ENCODE assay signal across 8 cellular contexts in the genomic region with DNA sequence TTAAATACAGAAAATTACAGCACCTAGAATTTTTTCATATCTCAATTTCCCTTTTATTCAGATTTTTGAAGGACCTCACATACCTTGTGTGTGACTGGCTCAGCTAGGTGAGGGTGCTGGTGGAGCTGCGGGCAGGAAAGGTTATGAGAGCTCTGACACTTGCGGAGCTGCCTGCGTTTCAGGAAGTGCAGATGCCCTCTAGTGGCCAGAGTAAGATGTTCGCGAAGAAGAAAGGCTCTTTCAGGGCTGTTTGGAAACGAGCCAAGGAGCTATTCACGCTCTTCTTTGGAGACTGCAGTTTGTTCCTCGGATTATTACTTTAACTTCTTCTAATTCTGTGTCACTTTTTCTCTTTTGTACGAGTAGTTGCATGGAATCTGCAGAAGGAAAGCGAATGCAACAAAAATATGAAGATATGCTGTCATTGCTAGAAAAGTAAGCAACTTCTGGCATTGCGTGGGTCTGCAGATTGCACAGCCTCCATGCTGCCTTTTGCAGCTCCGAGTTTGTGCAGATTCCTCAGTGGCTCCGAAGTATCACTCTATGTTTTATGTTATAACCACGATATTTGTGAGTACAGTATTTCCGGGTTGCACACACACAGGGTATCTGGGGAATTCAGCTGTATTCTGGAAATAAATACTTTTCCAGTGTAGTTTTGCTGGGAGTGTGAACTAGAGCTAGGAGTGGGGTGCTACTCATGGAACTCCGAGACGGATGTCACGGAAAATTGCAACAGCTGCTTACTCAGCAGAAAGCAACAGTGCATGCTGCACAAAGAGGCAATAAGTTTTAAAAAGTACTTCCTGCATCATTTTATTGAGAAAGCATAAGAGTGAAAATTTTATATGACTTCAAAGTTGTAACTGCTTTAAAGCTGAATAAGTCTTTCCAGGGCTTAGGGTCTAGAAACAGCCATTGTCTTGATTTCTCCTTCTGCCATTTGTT. TPM values are rescaled to one million over a fixed set of nuclear protein-coding genes. Genes with fewer than 3 reads are reported as not detected.
DNase-seq lines count a peak whose midpoint lies in the region; ATAC-seq and TF ChIP-seq lines count a peak whose summit lies in the region.

No MANE protein-coding gene starts in this region.

- H3K27ac ChIP-seq in right lobe of liver, result no peak overlapping the region

- TF ChIP-seq POLR2A in right lobe of liver (IDR thresholded peaks at IDR 0.05), result no peak

- CTCF ChIA-PET in activated CD8-positive, alpha-beta memory T cell treated with anti-CD3 and anti-CD28 coated beads, Interleukin-2, amount 10 ng/mL, durations not matched to agents 7 days and 5 days (lab: Charles Lee), result interaction anchor here (0.9 to 1.5 kb wide), 4 partner anchors 9 to 768 kb away, joined by 3 to 5 read pairs (median 4); no protein-coding TSS in a partner anchor

- no peaks in the 10 kb centered on the region for H3K9me3 Mint-ChIP-seq in activated CD8-positive, alpha-beta memory T cell treated with anti-CD3 and anti-CD28 coated beads, Interleukin-2, amount 10 ng/mL, durations not matched to agents 7 days and 5 days (ENCODE audit: low read depth)

- no peaks in the 10 kb centered on the region for H3K27me3 Mint-ChIP-seq in activated CD8-positive, alpha-beta memory T cell treated with anti-CD3 and anti-CD28 coated beads, Interleukin-2, amount 10 ng/mL, durations not matched to agents 7 days and 5 days
- peaks cover 9% of the 10 kb centered on the region for H3K27me3 Mint-ChIP-seq in T-helper 17 cell

- intact Hi-C loops in right lobe of liver (cut with DNase I), result no loop called here

- H3K4me3 ChIP-seq in right lobe of liver, result no peak overlapping the region

- ATAC-seq in activated CD8-positive, alpha-beta memory T cell treated with anti-CD3 and anti-CD28 coated beads, Interleukin-2, amount 10 ng/mL, durations not matched to agents 7 days and 5 days, result no peak
- ATAC-seq in right lobe of liver, result peak; percentile 82 to 89 (median 88)
- no peak for ATAC-seq in T-helper 17 cell

- DNase-seq in activated CD8-positive, alpha-beta memory T cell treated with anti-CD3 and anti-CD28 coated beads, Interleukin-2, amount 10 ng/mL, durations not matched to agents 7 days and 5 days, result peak; percentile 51
- DNase-seq in activated CD8-positive, alpha-beta memory T cell treated with anti-CD3 and anti-CD28 coated beads for 24 hours, result no peak
- DNase-seq in NCI-H1092 treated with DMSO at 0.1 percent for 48 hours (lab: John Stamatoyannopoulos, UW) (peak; percentile 57), T follicular helper cell (ENCODE audit: low read depth) (peak; percentile 9), dedifferentiated amniotic fluid mesenchymal stem cell (ENCODE audit: extremely low spot score) (peak; percentile 38), right lobe of liver (peak in 2 of 3 donors; percentile 43 to 75), T-helper 17 cell (no peak)
- DNase-seq in stimulated activated CD8-positive, alpha-beta memory T cell treated with anti-CD3 and anti-CD28 coated beads, Interleukin-15, amount 100 ng/mL, for 48 hours (ENCODE audit: low read depth in 2 of 2), result peak; percentile 3 to 13

- no peak overlapping the region for H3K4me3 Mint-ChIP-seq in activated CD8-positive, alpha-beta memory T cell treated with anti-CD3 and anti-CD28 coated beads, Interleukin-2, amount 10 ng/mL, durations not matched to agents 7 days and 5 days
- no peak overlapping the region for H3K4me3 Mint-ChIP-seq in T-helper 17 cell

- no peaks in the 10 kb centered on the region for H3K4me1 Mint-ChIP-seq in activated CD8-positive, alpha-beta memory T cell treated with anti-CD3 and anti-CD28 coated beads, Interleukin-2, amount 10 ng/mL, durations not matched to agents 7 days and 5 days
- no peaks in the 10 kb centered on the region for H3K4me1 Mint-ChIP-seq in T-helper 17 cell

- H3K36me3 ChIP-seq in right lobe of liver, result no peaks in the 10 kb centered on the region

- no peaks in the 10 kb centered on the region for H3K36me3 Mint-ChIP-seq in activated CD8-positive, alpha-beta memory T cell treated with anti-CD3 and anti-CD28 coated beads, Interleukin-2, amount 10 ng/mL, durations not matched to agents 7 days and 5 days
- no peaks in the 10 kb centered on the region for H3K36me3 Mint-ChIP-seq in T-helper 17 cell (ENCODE audit: low read depth)

- H3K27me3 ChIP-seq in right lobe of liver, result no peaks in the 10 kb centered on the region

- H3K9me3 ChIP-seq in right lobe of liver, result no peaks in the 10 kb centered on the region
- H3K9me3 ChIP-seq in T-helper 17 cell (ENCODE audit: control insufficient read depth, low read length, poor library complexity, severe bottlenecking), result no peaks in the 10 kb centered on the region

- no peak overlapping the region for H3K27ac Mint-ChIP-seq in activated CD8-positive, alpha-beta memory T cell treated with anti-CD3 and anti-CD28 coated beads, Interleukin-2, amount 10 ng/mL, durations not matched to agents 7 days and 5 days
- H3K27ac Mint-ChIP-seq in T-helper 17 cell, result no peak overlapping the region

- WGBS in right lobe of liver (ENCODE audit: insufficient coverage, low coverage, low lambda C conversion rate, missing lambda C conversion rate), result 18% methylated on average over 18 of the region's 18 CpGs

- peak; percentile 61 to 88 (median 82) for TF ChIP-seq CTCF in right lobe of liver (IDR thresholded peaks at IDR 0.05)

- H3K4me1 ChIP-seq in right lobe of liver, result no peaks in the 10 kb centered on the region

RNA-seq across cellular contexts. Expression of a gene that starts 46.3 kb away (rescaled TPM):
- not detected for total RNA-seq in activated CD8-positive, alpha-beta memory T cell treated with anti-CD3 and anti-CD28 coated beads, Interleukin-2, amount 10 ng/mL, durations not matched to agents 7 days and 5 days
- total RNA-seq in right lobe of liver, result not detected
- total RNA-seq in T-helper 17 cell, result not detected

Comparison
In these comparisons a context has a peak if more than half of its experiments do, and no peak if none do; other contexts are left out.
1. DNase-seq: peak in activated CD8-positive, alpha-beta memory T cell treated with anti-CD3 and anti-CD28 coated beads, Interleukin-2, amount 10 ng/mL, durations not matched to agents 7 days and 5 days (single experiment), NCI-H1092 treated with DMSO at 0.1 percent for 48 hours (single experiment), T follicular helper cell (single experiment), dedifferentiated amniotic fluid mesenchymal stem cell (single experiment), right lobe of liver (2 of 3) and stimulated activated CD8-positive, alpha-beta memory T cell treated with anti-CD3 and anti-CD28 coated beads, Interleukin-15, amount 100 ng/mL, for 48 hours (2 of 2); none in activated CD8-positive, alpha-beta memory T cell treated with anti-CD3 and anti-CD28 coated beads for 24 hours (single experiment) and T-helper 17 cell (0 of 3).
2. ATAC-seq: peak in right lobe of liver (4 of 4); none in activated CD8-positive, alpha-beta memory T cell treated with anti-CD3 and anti-CD28 coated beads, Interleukin-2, amount 10 ng/mL, durations not matched to agents 7 days and 5 days (single experiment) and T-helper 17 cell (single experiment).